In genomic region chr19:16877581-16877980, GRCh38 we compare ENCODE assay signal across 15 cellular contexts. TPM values are rescaled to one million over a fixed set of nuclear protein-coding genes. Genes with fewer than 3 reads are reported as not detected.
"Had no signal": no experiment of that assay in that cellular context is flagged by ENCODE, and none has a peak within 500 bp of the region (broad histone marks: within the 10 kb centered on the region; RNA-seq: fewer than 3 reads in every experiment).

No MANE protein-coding gene starts in this region.

- H3K4me2 ChIP-seq: SK-N-SH had no signal

- H3K27me3 ChIP-seq: tibial nerve had no signal

- DNase-seq: activated CD4-positive, alpha-beta T cell treated with anti-CD3 and anti-CD28 coated beads, Interleukin-2, amount 50 U/mL, for 1 hour; activated CD4-positive, CD25-positive, alpha-beta regulatory T cell; activated CD8-positive, alpha-beta memory T cell treated with anti-CD3 and anti-CD28 coated beads, Interleukin-2, amount 10 ng/mL, durations not matched to agents 7 days and 5 days; activated effector memory CD4-positive, alpha-beta T cell treated with anti-CD3 and anti-CD28 coated beads, Interleukin-2, amount 50 U/mL, for 16 hours; activated T-cell treated with anti-CD3 and anti-CD28 coated beads, Interleukin-2, amount 50 U/mL, for 4 hours; amygdala; endodermal cell; SK-N-SH; stimulated activated CD4-positive, alpha-beta T cell treated with anti-CD3 and anti-CD28 coated beads, Interleukin-15, amount 100 ng/mL, for 24 hours; stimulated activated CD4-positive, alpha-beta T cell treated with anti-CD3 and anti-CD28 coated beads, Interleukin-4, amount 100 ng/mL, for 24 hours had no signal

- H3K9ac ChIP-seq: SK-N-SH had no signal

- ATAC-seq: activated CD8-positive, alpha-beta memory T cell treated with anti-CD3 and anti-CD28 coated beads, Interleukin-2, amount 10 ng/mL, durations not matched to agents 7 days and 5 days; activated T-cell treated with anti-CD3 and anti-CD28 coated beads, Interleukin-2, amount 50 U/mL, for 4 hours; left lobe of liver had no signal

- H3K4me3 ChIP-seq: tibial nerve had no signal

- H3K9me3 ChIP-seq: SK-N-SH had no signal

- H3K27ac ChIP-seq: tibial nerve had no signal

RNA-seq across cellular contexts. Expression of gene F2RL3, which starts 11.2 kb away (rescaled TPM):
- total RNA-seq: activated naive CD4-positive, alpha-beta T cell treated with anti-CD3 and anti-CD28 coated beads, Interleukin-2, amount 50 U/mL, for 72 hours; endodermal cell; mesothelial cell of epicardium; myocyte had no signal
- polyA plus RNA-seq: SK-N-SH had no signal
